Comparison of ENCODE assay signal across 20 cellular contexts in genomic region chr2:60939622-60940021, GRCh38. TPM values are rescaled to one million over a fixed set of nuclear protein-coding genes. Genes with fewer than 3 reads are reported as not detected.
A peak's percentile ranks its signal among the peaks of the same experiment; 100 is the strongest.
DNase-seq lines count a peak whose midpoint lies in the region; ATAC-seq, FAIRE-seq and TF ChIP-seq lines count a peak whose summit lies in the region.
"Had no signal": no experiment of that assay in that cellular context is flagged by ENCODE, and none has a peak within 500 bp of the region (broad histone marks: within the 10 kb centered on the region; RNA-seq: fewer than 3 reads in every experiment).

No MANE protein-coding gene starts in this region.

- no peak for TF ChIP-seq POLR2A in GM12891 (IDR thresholded peaks at IDR 0.05; ENCODE audit: low read depth, low read length)

- peak; percentile 43 for FAIRE-seq in GM12891 (lab: Jason Lieb, UNC)
- FAIRE-seq: H1, RCC 7860 had no signal

- H3K4me1 Mint-ChIP-seq in immature natural killer cell = peaks cover 40 to 55% of the 10 kb centered on the region in 2 donors
- H3K4me1 Mint-ChIP-seq in stimulated activated memory B cell treated with anti-CD40 and anti-IgM and Interleukin-4, amounts not matched to agents 10 μg/mL and 1 μg/mL and 100 μg/mL, for 72 hours = peaks cover 33% of the 10 kb centered on the region

- ATAC-seq in stimulated activated memory B cell treated with anti-CD40 and anti-IgM and Interleukin-4, amounts not matched to agents 10 μg/mL and 1 μg/mL and 100 μg/mL, for 72 hours = no peak
- ATAC-seq in left colon = no peak

- no peaks in the 10 kb centered on the region for H3K9me3 ChIP-seq in SU-DHL-6 (ENCODE audit: insufficient read depth, low read length)

- H3K36me3 ChIP-seq in SU-DHL-6 (ENCODE audit: low read length) = peaks cover 33% of the 10 kb centered on the region

- H3K36me3 Mint-ChIP-seq in immature natural killer cell = peaks cover 11 to 39% (median 32%) of the 10 kb centered on the region in 3 donors
- peaks cover 53% of the 10 kb centered on the region for H3K36me3 Mint-ChIP-seq in stimulated activated memory B cell treated with anti-CD40 and anti-IgM and Interleukin-4, amounts not matched to agents 10 μg/mL and 1 μg/mL and 100 μg/mL, for 72 hours

- peaks cover 0 to 6% (median 3%) of the 10 kb centered on the region in 3 donors for H3K27me3 Mint-ChIP-seq in immature natural killer cell (ENCODE audit: low read depth in 3 of 3)
- H3K27me3 Mint-ChIP-seq in stimulated activated memory B cell treated with anti-CD40 and anti-IgM and Interleukin-4, amounts not matched to agents 10 μg/mL and 1 μg/mL and 100 μg/mL, for 72 hours = no peaks in the 10 kb centered on the region

- no peak overlapping the region for H3K9ac ChIP-seq in SU-DHL-6 (ENCODE audit: low read length)

- H4K20me1 ChIP-seq in SU-DHL-6 (ENCODE audit: low read depth, low read length) = 0 out of 2 replicates have a peak, but pooled peaks cover under 1% of the 10 kb centered on the region

- no peaks in the 10 kb centered on the region for H3K9me2 ChIP-seq in SU-DHL-6 (replicated peaks; ENCODE audit: insufficient read depth, low read length)

- peak overlapping the region; percentile 16 to 68 (median 57) for H3K27ac Mint-ChIP-seq in immature natural killer cell
- H3K27ac Mint-ChIP-seq in stimulated activated memory B cell treated with anti-CD40 and anti-IgM and Interleukin-4, amounts not matched to agents 10 μg/mL and 1 μg/mL and 100 μg/mL, for 72 hours = peak overlapping the region; percentile 42

- H2AFZ ChIP-seq in SU-DHL-6 (ENCODE audit: low read depth, low read length, severe bottlenecking) = no peak overlapping the region

- no peak for DNase-seq in GM12891 (ENCODE audit: insufficient read length, low spot score)
- peak in 2 of 3 donors; percentile 15 to 30 for DNase-seq in immature natural killer cell
- no peak for DNase-seq in left colon
- DNase-seq in activated CD4-positive, CD25-positive, alpha-beta regulatory T cell treated with anti-CD3 and anti-CD28 coated beads, Interleukin-2, amount 50 U/mL, for 72 hours = no peak
- no peak for DNase-seq in D341Med (ENCODE audit: low spot score)
- DNase-seq: ACHN, DMS 273 treated with DMSO at 0.1 percent for 48 hours, GDM1, MM.1S, NCI-H1092, NCI-H146, NCI-H2081 treated with DMSO at 0.1 percent for 48 hours, NCI-H446 treated with DMSO at 0.1 percent for 48 hours, Right ventricle myocardium superior had no signal

- H3K4me2 ChIP-seq in SU-DHL-6 (ENCODE audit: low read depth, low read length, poor library complexity, severe bottlenecking) = no peak overlapping the region

- peak overlapping the region; percentile 0 to 58 (median 38) for H3K4me3 Mint-ChIP-seq in immature natural killer cell
- H3K4me3 Mint-ChIP-seq in stimulated activated memory B cell treated with anti-CD40 and anti-IgM and Interleukin-4, amounts not matched to agents 10 μg/mL and 1 μg/mL and 100 μg/mL, for 72 hours = no peak overlapping the region

- H3K79me2 ChIP-seq in SU-DHL-6 (ENCODE audit: insufficient read depth, low read length) = no peaks in the 10 kb centered on the region

- intact Hi-C loops in left colon (cut with DNase I, micrococcal nuclease) = no loop called here

- H3K27ac ChIP-seq in SU-DHL-6 (ENCODE audit: low read depth, low read length) = peak overlapping the region; percentile 51
- H3K27ac ChIP-seq: C4-2B had no signal

- TF ChIP-seq CTCF in SU-DHL-6 (IDR thresholded peaks at IDR 0.05; ENCODE audit: insufficient read depth, low read length, poor library complexity, severe bottlenecking) = no peak

- no peaks in the 10 kb centered on the region for H3K9me3 Mint-ChIP-seq in immature natural killer cell
- H3K9me3 Mint-ChIP-seq in stimulated activated memory B cell treated with anti-CD40 and anti-IgM and Interleukin-4, amounts not matched to agents 10 μg/mL and 1 μg/mL and 100 μg/mL, for 72 hours = no peaks in the 10 kb centered on the region

- H3K4me3 ChIP-seq in SU-DHL-6 (ENCODE audit: insufficient read depth, low read length, poor library complexity, severe bottlenecking) = no peak overlapping the region
- H3K4me3 ChIP-seq: SK-N-MC had no signal

- H3K27me3 ChIP-seq in SU-DHL-6 (ENCODE audit: low read length) = no peaks in the 10 kb centered on the region

- peaks cover 84% of the 10 kb centered on the region for H3F3A ChIP-seq in SU-DHL-6 (ENCODE audit: insufficient read depth)

TF ChIP-seq in GM12891, 5 proteins besides CTCF, POLR2A, EP300 and RAD21:
- TF ChIP-seq SPI1 (IDR thresholded peaks at IDR 0.05; ENCODE audit: low read depth, low read length) = no peak
- no peak for TF ChIP-seq PAX5 (IDR thresholded peaks at IDR 0.05; ENCODE audit: insufficient read depth, low read length, severe bottlenecking)
- no peak for TF ChIP-seq POU2F2 (IDR thresholded peaks at IDR 0.05; ENCODE audit: low read depth, low read length)
- no peak for TF ChIP-seq TAF1 (IDR thresholded peaks at IDR 0.05; ENCODE audit: low read depth, low read length)
- no peak for TF ChIP-seq POLR2AphosphoS5 (IDR thresholded peaks at IDR 0.05; ENCODE audit: low read depth, low read length)

RNA-seq across cellular contexts. Expression of gene REL, which starts 58.2 kb away (rescaled TPM):
- polyA plus RNA-seq in GM12891 (2012; ENCODE audit: low read depth, missing spikeins) = 9.3 TPM
- 10 to 100 TPM in 2 of 3 donors, 1 to 10 TPM in 1; 6.4 to 47.7 (median 21.7) TPM for polyA plus RNA-seq in immature natural killer cell
- total RNA-seq in left colon = 10 to 100 TPM; 16.2 to 19.9 TPM

Comparison
In these comparisons a context has a peak if more than half of its experiments do, and no peak if none do; other contexts are left out.
1. DNase-seq: peak in immature natural killer cell (2 of 3); none in GM12891 (single experiment), left colon (0 of 2), activated CD4-positive, CD25-positive, alpha-beta regulatory T cell treated with anti-CD3 and anti-CD28 coated beads, Interleukin-2, amount 50 U/mL, for 72 hours (single experiment) and D341Med (single experiment).